17 cellular contexts compared by ENCODE assay signal in the genomic region with DNA sequence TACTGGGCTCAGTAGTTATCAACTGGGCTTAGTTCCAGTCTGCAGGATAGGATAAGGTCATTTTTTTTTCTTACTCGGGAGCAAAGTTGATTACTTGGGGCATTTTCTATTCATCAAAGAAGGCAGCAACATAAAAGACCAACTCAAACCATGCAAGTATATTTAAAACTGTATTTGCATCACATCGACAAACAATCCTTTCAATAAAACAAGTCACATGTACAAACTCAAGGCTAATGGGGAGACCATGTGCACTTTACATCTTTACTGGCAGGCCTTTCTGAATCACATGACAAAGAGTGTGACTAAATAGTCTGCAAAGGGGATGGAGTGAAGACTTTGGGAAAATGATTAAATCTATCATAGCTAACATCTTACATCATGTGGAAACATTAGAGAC.
DNase-seq lines count a peak whose midpoint lies in the region; ATAC-seq, FAIRE-seq and TF ChIP-seq lines count a peak whose summit lies in the region.
"Had no signal": no experiment of that assay in that cellular context is flagged by ENCODE, and none has a peak within 500 bp of the region (broad histone marks: within the 10 kb centered on the region; RNA-seq: fewer than 3 reads in every experiment).

No MANE protein-coding gene starts in this region.

- H3K9me3 ChIP-seq in neural progenitor cell (ENCODE audit: low read depth): peaks cover 7% of the 10 kb centered on the region
- no peaks in the 10 kb centered on the region for H3K9me3 ChIP-seq in thyroid gland
- H3K9me3 ChIP-seq: Caco-2, HAP-1 had no signal

- no peaks in the 10 kb centered on the region for H3K36me3 Mint-ChIP-seq in neural progenitor cell
- H3K36me3 Mint-ChIP-seq: CD4-positive, alpha-beta memory T cell had no signal

- H3K9ac ChIP-seq in neural progenitor cell: no peak overlapping the region

- H3K27me3 Mint-ChIP-seq in neural progenitor cell (ENCODE audit: insufficient read depth, low read depth): no peaks in the 10 kb centered on the region
- H3K27me3 Mint-ChIP-seq: CD4-positive, alpha-beta memory T cell had no signal

- WGBS in thyroid gland, 2 donors: 82 to 85% methylated on average over 2 of the region's 2 CpGs

- peak overlapping the region; percentile 39 for H2AFZ ChIP-seq in neural progenitor cell (replicated peaks)

- H3K9me3 Mint-ChIP-seq in neural progenitor cell: peaks cover 3% of the 10 kb centered on the region

- ATAC-seq in HG03039 (IDR thresholded peaks at IDR 0.05; ENCODE audit: unreplicated experiment) (no peak), GM19351 (IDR thresholded peaks at IDR 0.05; ENCODE audit: unreplicated experiment) (no peak)
- ATAC-seq: GM12878 had no signal

- peak; percentile 31 for FAIRE-seq in GM12891 (lab: Jason Lieb, UNC)
- FAIRE-seq: GM12878, GM18507, H54 had no signal

- no peaks in the 10 kb centered on the region for H3K27me3 ChIP-seq in neural progenitor cell
- no peaks in the 10 kb centered on the region for H3K27me3 ChIP-seq in thyroid gland

- no peak overlapping the region for H3K27ac ChIP-seq in neural progenitor cell
- no peak overlapping the region for H3K27ac ChIP-seq in thyroid gland

- no peaks in the 10 kb centered on the region for H3K36me3 ChIP-seq in neural progenitor cell
- H3K36me3 ChIP-seq in thyroid gland: no peaks in the 10 kb centered on the region
- H3K36me3 ChIP-seq: HAP-1 had no signal

- H3K4me2 ChIP-seq in neural progenitor cell: no peak overlapping the region

- no peaks in the 10 kb centered on the region for H3F3A ChIP-seq in neural progenitor cell (ENCODE audit: low read depth)

- H3K4me1 Mint-ChIP-seq in neural progenitor cell: no peaks in the 10 kb centered on the region
- H3K4me1 Mint-ChIP-seq: CD4-positive, alpha-beta memory T cell had no signal

- H3K4me3 Mint-ChIP-seq in neural progenitor cell: no peak overlapping the region
- H3K4me3 Mint-ChIP-seq: CD4-positive, alpha-beta memory T cell had no signal

- TF ChIP-seq POLR2A in GM12891 (IDR thresholded peaks at IDR 0.05; ENCODE audit: low read depth, low read length): no peak
- no peak for TF ChIP-seq POLR2A in thyroid gland (IDR thresholded peaks at IDR 0.05)

- no peak overlapping the region for H3K4me3 ChIP-seq in neural progenitor cell
- H3K4me3 ChIP-seq in thyroid gland (replicated peaks in 1 of 3): no peak overlapping the region
- H3K4me3 ChIP-seq: GM12878, HAP-1 had no signal

- H3K4me1 ChIP-seq in neural progenitor cell (no peaks in the 10 kb centered on the region), thyroid gland (no peaks in the 10 kb centered on the region)
- H3K4me1 ChIP-seq: Caco-2, HAP-1 had no signal

- DNase-seq in GM12891 (ENCODE audit: insufficient read length, low spot score): no peak
- peak; percentile 6 for DNase-seq in M059J (ENCODE audit: low read depth)
- DNase-seq in epidermal melanocyte (ENCODE audit: insufficient read length, low spot score): peak; percentile 56
- DNase-seq in neural progenitor cell (ENCODE audit: low spot score): no peak
- no peak for DNase-seq in thyroid gland
- DNase-seq: C1 segment of cervical spinal cord; Caco-2; CD4-positive, alpha-beta memory T cell; DMS153; DND-41; GOT3 had no signal

- no peaks in the 10 kb centered on the region for H4K20me1 ChIP-seq in neural progenitor cell (ENCODE audit: low read depth)

- H3K27ac Mint-ChIP-seq in neural progenitor cell: no peak overlapping the region
- H3K27ac Mint-ChIP-seq: CD4-positive, alpha-beta memory T cell had no signal

- H3K79me2 ChIP-seq in neural progenitor cell (ENCODE audit: low read depth): no peaks in the 10 kb centered on the region

- intact Hi-C loops in thyroid gland (cut with DNase I): no loop called here

- no peak for TF ChIP-seq CTCF in neural progenitor cell (IDR thresholded peaks at IDR 0.05)
- no peak for TF ChIP-seq CTCF in thyroid gland (IDR thresholded peaks at IDR 0.05)

TF ChIP-seq in GM12891, 5 proteins besides CTCF, POLR2A, EP300 and RAD21:
- no peak for TF ChIP-seq POU2F2 (IDR thresholded peaks at IDR 0.05; ENCODE audit: low read depth, low read length)

Comparison
In these comparisons a context has a peak if more than half of its experiments do, and no peak if none do; other contexts are left out.
1. DNase-seq: peak in M059J (single experiment) and epidermal melanocyte (single experiment); none in GM12891 (single experiment), neural progenitor cell (single experiment) and thyroid gland (0 of 2).